ENCODE assay signal across 7 cellular contexts in genomic region chr14:39491134-39491541, GRCh38. TPM values are rescaled to one million over a fixed set of nuclear protein-coding genes. Genes with fewer than 3 reads are reported as not detected.
DNase-seq lines count a peak whose midpoint lies in the region; ATAC-seq lines count a peak whose summit lies in the region.

No MANE protein-coding gene starts in this region.

- no peak overlapping the region for H3K27ac Mint-ChIP-seq in activated naive CD4-positive, alpha-beta T cell treated with anti-CD3 and anti-CD28 coated beads, Interleukin-2, amount 50 U/mL, for 72 hours
- no peak overlapping the region for H3K27ac Mint-ChIP-seq in activated naive CD4-positive, alpha-beta T cell treated with anti-CD3 and anti-CD28 coated beads, Interleukin-2, amount 10 ng/mL, durations not matched to agents 7 days and 5 days

- peak; percentile 40 for DNase-seq in EH (ENCODE audit: low read depth)
- DNase-seq in NAMALWA (ENCODE audit: low spot score), result peak; percentile 21
- DNase-seq in amniotic epithelial cell (ENCODE audit: low read depth), result peak; percentile 29
- peak; percentile 55 for DNase-seq in kidney glomerular epithelial cell (lab: John Stamatoyannopoulos, UW)
- no peak for DNase-seq in D341Med (ENCODE audit: low spot score)
- no peak for DNase-seq in activated naive CD4-positive, alpha-beta T cell treated with anti-CD3 and anti-CD28 coated beads, Interleukin-2, amount 50 U/mL, for 72 hours (ENCODE audit: low spot score in 2 of 2)
- DNase-seq in activated naive CD4-positive, alpha-beta T cell treated with anti-CD3 and anti-CD28 coated beads, Interleukin-2, amount 10 ng/mL, durations not matched to agents 7 days and 5 days, result no peak

- CTCF ChIA-PET in activated naive CD4-positive, alpha-beta T cell treated with anti-CD3 and anti-CD28 coated beads, Interleukin-2, amount 10 ng/mL, durations not matched to agents 7 days and 5 days (lab: Charles Lee), result interaction anchor here (1.0 kb wide), 1 partner anchor 260 kb away, joined by 3 read pairs; no protein-coding TSS in a partner anchor

- no peak overlapping the region for H3K4me3 Mint-ChIP-seq in activated naive CD4-positive, alpha-beta T cell treated with anti-CD3 and anti-CD28 coated beads, Interleukin-2, amount 10 ng/mL, durations not matched to agents 7 days and 5 days

- peaks cover 8 to 11% of the 10 kb centered on the region in 2 donors for H3K9me3 Mint-ChIP-seq in activated naive CD4-positive, alpha-beta T cell treated with anti-CD3 and anti-CD28 coated beads, Interleukin-2, amount 50 U/mL, for 72 hours
- H3K9me3 Mint-ChIP-seq in activated naive CD4-positive, alpha-beta T cell treated with anti-CD3 and anti-CD28 coated beads, Interleukin-2, amount 10 ng/mL, durations not matched to agents 7 days and 5 days, result peaks cover 2% of the 10 kb centered on the region

- no peak for ATAC-seq in activated naive CD4-positive, alpha-beta T cell treated with anti-CD3 and anti-CD28 coated beads, Interleukin-2, amount 50 U/mL, for 72 hours

- no peaks in the 10 kb centered on the region for H3K27me3 Mint-ChIP-seq in activated naive CD4-positive, alpha-beta T cell treated with anti-CD3 and anti-CD28 coated beads, Interleukin-2, amount 10 ng/mL, durations not matched to agents 7 days and 5 days

- peaks cover 0 to 11% of the 10 kb centered on the region in 2 donors for H3K36me3 Mint-ChIP-seq in activated naive CD4-positive, alpha-beta T cell treated with anti-CD3 and anti-CD28 coated beads, Interleukin-2, amount 50 U/mL, for 72 hours
- H3K36me3 Mint-ChIP-seq in activated naive CD4-positive, alpha-beta T cell treated with anti-CD3 and anti-CD28 coated beads, Interleukin-2, amount 10 ng/mL, durations not matched to agents 7 days and 5 days, result no peaks in the 10 kb centered on the region

- H3K4me1 Mint-ChIP-seq in activated naive CD4-positive, alpha-beta T cell treated with anti-CD3 and anti-CD28 coated beads, Interleukin-2, amount 10 ng/mL, durations not matched to agents 7 days and 5 days, result no peaks in the 10 kb centered on the region

RNA-seq across cellular contexts. Expression of gene FBXO33, which starts 58.9 kb away (rescaled TPM):
- 10 to 100 TPM; 15.6 to 25.9 TPM for total RNA-seq in activated naive CD4-positive, alpha-beta T cell treated with anti-CD3 and anti-CD28 coated beads, Interleukin-2, amount 50 U/mL, for 72 hours

Comparison
In these comparisons a context has a peak if more than half of its experiments do, and no peak if none do; other contexts are left out.
1. DNase-seq: peak in EH (single experiment), NAMALWA (single experiment), amniotic epithelial cell (single experiment) and kidney glomerular epithelial cell (single experiment); none in D341Med (single experiment), activated naive CD4-positive, alpha-beta T cell treated with anti-CD3 and anti-CD28 coated beads, Interleukin-2, amount 50 U/mL, for 72 hours (0 of 2) and activated naive CD4-positive, alpha-beta T cell treated with anti-CD3 and anti-CD28 coated beads, Interleukin-2, amount 10 ng/mL, durations not matched to agents 7 days and 5 days (single experiment).